ENCODE assay signal across 8 cellular contexts in the genomic region with DNA sequence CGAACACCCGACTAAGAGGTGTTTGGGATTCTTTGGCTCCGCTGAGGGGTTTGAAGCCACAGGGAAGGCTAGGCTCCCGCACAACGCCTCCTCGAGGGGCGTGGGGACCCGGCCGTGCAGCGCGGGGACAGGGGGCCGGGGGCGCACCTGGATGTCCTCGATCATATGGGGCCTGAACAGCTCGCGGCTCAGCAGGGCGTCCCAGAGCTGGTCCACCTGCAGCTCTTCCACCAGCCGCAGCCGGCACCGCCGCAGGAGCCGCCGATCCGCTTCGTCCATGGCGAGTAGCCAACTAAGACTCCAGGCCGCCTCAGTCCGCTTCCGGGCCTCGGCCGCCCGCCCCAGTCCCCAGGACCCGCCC. TPM values are rescaled to one million over a fixed set of nuclear protein-coding genes. Genes with fewer than 3 reads are reported as not detected.
DNase-seq lines count a peak whose midpoint lies in the region; ATAC-seq and TF ChIP-seq lines count a peak whose summit lies in the region.

A gene (minus strand): TSS at position 294 of the 361 bp plus-strand sequence. CDS start 15 bp downstream, at position 279.

- H3K4me3 ChIP-seq in WI38 (ENCODE audit: low read depth, low read length): peak within 1 kb of the TSS; percentile 89
- peak within 1 kb of the TSS; percentile 61 to 93 (median 77) for H3K4me3 ChIP-seq in sigmoid colon

- no peaks in the 10 kb centered on the region for H3K9me3 ChIP-seq in sigmoid colon

- no peaks in the 10 kb centered on the region for H3K9me3 Mint-ChIP-seq in activated T-cell treated with anti-CD3 and anti-CD28 coated beads, Interleukin-2, amount 50 U/mL, for 72 hours

- 0 to 1% methylated on average over 33 of the region's 33 CpGs for whole genome bisulfite sequencing in sigmoid colon, 2 donors

- no peaks in the 10 kb centered on the region for H3K27me3 Mint-ChIP-seq in activated T-cell treated with anti-CD3 and anti-CD28 coated beads, Interleukin-2, amount 50 U/mL, for 72 hours (ENCODE audit: low read depth)

- no peak for TF ChIP-seq CTCF in WI38 (IDR thresholded peaks at IDR 0.05; ENCODE audit: low read depth, low read length)
- TF ChIP-seq CTCF in sigmoid colon (IDR thresholded peaks at IDR 0.05): no peak

- TF ChIP-seq EP300 in sigmoid colon (IDR thresholded peaks at IDR 0.05): no peak

- no peaks in the 10 kb centered on the region for H3K36me3 ChIP-seq in sigmoid colon

- ATAC-seq in activated T-cell treated with anti-CD3 and anti-CD28 coated beads, Interleukin-2, amount 50 U/mL, for 72 hours (replicated peaks in 1 of 2): no peak
- no peak for ATAC-seq in Right ventricle myocardium inferior
- no peak for ATAC-seq in HG03460 (IDR thresholded peaks at IDR 0.05; ENCODE audit: unreplicated experiment)

- peak; percentile 20 to 31 for TF ChIP-seq POLR2A in sigmoid colon (IDR thresholded peaks at IDR 0.05)

- peaks cover 52% of the 10 kb centered on the region for H3K4me1 Mint-ChIP-seq in activated T-cell treated with anti-CD3 and anti-CD28 coated beads, Interleukin-2, amount 50 U/mL, for 72 hours (ENCODE audit: low read depth)

- H3K27ac Mint-ChIP-seq in activated T-cell treated with anti-CD3 and anti-CD28 coated beads, Interleukin-2, amount 50 U/mL, for 72 hours: peak within 1 kb of the TSS; percentile 93

- H3K36me3 Mint-ChIP-seq in activated T-cell treated with anti-CD3 and anti-CD28 coated beads, Interleukin-2, amount 50 U/mL, for 72 hours (ENCODE audit: insufficient read depth in 2 of 2): no peaks in the 10 kb centered on the region

- H3K4me3 Mint-ChIP-seq in activated T-cell treated with anti-CD3 and anti-CD28 coated beads, Interleukin-2, amount 50 U/mL, for 72 hours: peak within 1 kb of the TSS; percentile 88 to 93

- no peak for DNase-seq in activated T-cell treated with anti-CD3 and anti-CD28 coated beads, Interleukin-2, amount 50 U/mL, for 72 hours
- no peak for DNase-seq in activated T-cell treated with anti-CD3 and anti-CD28 coated beads for 4 hours
- no peak for DNase-seq in Right ventricle myocardium inferior (ENCODE audit: missing footprints)
- no peak for DNase-seq in sigmoid colon
- no peak for DNase-seq in stimulated activated CD4-positive, alpha-beta T cell treated with anti-CD3 and anti-CD28 coated beads, Interleukin-15, amount 100 ng/mL, for 24 hours
- DNase-seq in stimulated activated CD4-positive, alpha-beta T cell treated with anti-CD3 and anti-CD28 coated beads, Interleukin-2, amount 100 ng/mL, for 24 hours: no peak

- no peaks in the 10 kb centered on the region for H3K27me3 ChIP-seq in sigmoid colon

- peaks cover 0 to 41% (median 33%) of the 10 kb centered on the region in 4 donors for H3K4me1 ChIP-seq in sigmoid colon

- peak within 1 kb of the TSS; percentile 97 to 100 (median 98) for H3K27ac ChIP-seq in sigmoid colon

- intact Hi-C loops in Right ventricle myocardium inferior (cut with DNase I): no loop called here
- intact Hi-C loops in sigmoid colon (cut with DNase I): loop anchor here (5.0 to 10.0 kb wide), 3 partner anchors 112 to 1531 kb away; a partner anchor contains a TSS

RNA-seq across cellular contexts. Expression of the gene that starts here (rescaled TPM):
- 10 to 100 TPM; 13.4 to 16.3 TPM for total RNA-seq in activated T-cell treated with anti-CD3 and anti-CD28 coated beads, Interleukin-2, amount 50 U/mL, for 72 hours
- total RNA-seq in Right ventricle myocardium inferior: 11.2 TPM
- 10 to 100 TPM in 2 of 4 donors, 1 to 10 TPM in 2; 6.2 to 18.2 (median 10.0) TPM for total RNA-seq in sigmoid colon
- 10 to 100 TPM; 11.4 to 17.8 (median 16.3) TPM for polyA plus RNA-seq in sigmoid colon
